In genomic region chr4:84964995-84965557, GRCh38 we compare ENCODE assay signal across 8 cellular contexts. TPM values are rescaled to one million over a fixed set of nuclear protein-coding genes. Genes with fewer than 3 reads are reported as not detected.
DNase-seq lines count a peak whose midpoint lies in the region; ATAC-seq, FAIRE-seq and TF ChIP-seq lines count a peak whose summit lies in the region.

No MANE protein-coding gene starts in this region.

- TF ChIP-seq CTCF in D721Med (IDR thresholded peaks at IDR 0.05; ENCODE audit: insufficient read depth, missing control alignments), result no peak
- TF ChIP-seq CTCF in fibroblast of the aortic adventitia (IDR thresholded peaks at IDR 0.05; ENCODE audit: insufficient read depth, low read length), result no peak
- TF ChIP-seq CTCF in progenitor cell of endocrine pancreas (IDR thresholded peaks at IDR 0.05; ENCODE audit: unreplicated experiment), result no peak

- H3K9me3 Mint-ChIP-seq in T-cell (no peaks in the 10 kb centered on the region), progenitor cell of endocrine pancreas (ENCODE audit: low read depth) (no peaks in the 10 kb centered on the region)

- H3K27me3 Mint-ChIP-seq in T-cell, result peaks cover 26 to 32% of the 10 kb centered on the region in 2 donors
- H3K27me3 Mint-ChIP-seq in progenitor cell of endocrine pancreas, result no peaks in the 10 kb centered on the region

- H3K4me3 ChIP-seq in fibroblast of the aortic adventitia (ENCODE audit: low read depth, low read length), result peak overlapping the region; percentile 87

- H3K4me3 Mint-ChIP-seq in T-cell (peak overlapping the region; percentile 31 to 60 (median 50)), progenitor cell of endocrine pancreas (ENCODE audit: low read depth) (peak overlapping the region; percentile 91)

- CTCF ChIA-PET in T-cell (lab: Charles Lee), result no interaction called here

- H3K4me1 Mint-ChIP-seq in T-cell (peaks cover 12 to 17% (median 16%) of the 10 kb centered on the region in 3 donors), progenitor cell of endocrine pancreas (ENCODE audit: low read depth) (peaks cover 24% of the 10 kb centered on the region)

- no peak for ATAC-seq in T-cell (replicated peaks in 1 of 4)
- ATAC-seq in HG02840 (IDR thresholded peaks at IDR 0.05; ENCODE audit: low FRiP score, unreplicated experiment), result no peak

- POLR2A ChIA-PET in T-cell (lab: Charles Lee), result no interaction called here

- H3K27ac Mint-ChIP-seq in T-cell (no peak overlapping the region), progenitor cell of endocrine pancreas (peak overlapping the region; percentile 96)

- H3K36me3 Mint-ChIP-seq in T-cell (no peaks in the 10 kb centered on the region), progenitor cell of endocrine pancreas (ENCODE audit: insufficient read depth) (peaks cover 6% of the 10 kb centered on the region)

- peak; percentile 53 for FAIRE-seq in D721Med (lab: Jason Lieb, UNC)

- no peak for DNase-seq in D721Med (ENCODE audit: insufficient read length, low spot score)
- DNase-seq in T-cell, result no peak
- DNase-seq in fibroblast of the aortic adventitia (ENCODE audit: low read depth), result peak; percentile 10
- no peak for DNase-seq in progenitor cell of endocrine pancreas (ENCODE audit: low spot score, unreplicated experiment)
- DNase-seq in NCI-H2029 treated with DMSO at 0.1 percent for 48 hours (lab: John Stamatoyannopoulos, UW), result no peak
- DNase-seq in glomerular visceral epithelial cell (ENCODE audit: extremely low spot score), result no peak
- no peak for DNase-seq in NAMALWA (ENCODE audit: low spot score)

RNA-seq across cellular contexts. Expression of gene WDFY3, which starts 1.4 kb away (rescaled TPM):
- total RNA-seq in T-cell (1 to 10 TPM in 1 of 5 donors, under 1 TPM in 4; 0.47 to 1.3 (median 0.68) TPM), fibroblast of the aortic adventitia (ENCODE audit: low replicate concordance) (26.8 and 86.9 TPM in 2 replicates), progenitor cell of endocrine pancreas (111 and 115 TPM in 2 replicates)

Comparison
In these comparisons a context has a peak if more than half of its experiments do, and no peak if none do; other contexts are left out.
1. RNA of gene WDFY3, which starts 1.4 kb away (total RNA-seq): 111 to 115 TPM in progenitor cell of endocrine pancreas and 26.8 to 86.9 TPM in fibroblast of the aortic adventitia; 0.47 to 1.3 TPM in T-cell; every median in the first group is over 10 times any median in the second.